In the genomic region with DNA sequence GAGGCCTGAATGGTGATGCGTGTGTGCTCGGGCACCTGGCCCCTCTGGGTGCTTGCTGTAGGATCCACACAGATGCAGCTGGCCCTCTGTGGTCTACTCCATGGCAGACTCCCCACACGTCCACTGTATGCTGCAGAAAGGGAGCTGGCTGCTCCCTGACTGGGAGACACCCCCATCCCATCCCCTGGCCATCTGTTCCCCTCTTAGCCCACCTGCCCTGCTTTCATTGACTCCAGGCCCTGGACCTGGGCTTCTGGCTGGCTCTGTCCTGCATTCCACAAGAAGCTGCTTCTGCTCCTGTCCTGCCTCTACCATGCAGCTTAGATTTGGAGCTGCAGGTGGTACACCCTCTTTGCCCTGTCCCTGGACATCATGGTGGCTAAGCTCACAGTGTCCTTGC, we compare ENCODE assay signal across 21 cellular contexts.
"Had no signal": no experiment of that assay in that cellular context is flagged by ENCODE, and none has a peak within 500 bp of the region (broad histone marks: within the 10 kb centered on the region; RNA-seq: fewer than 3 reads in every experiment).

No MANE protein-coding gene starts in this region.

- H3K4me3 Mint-ChIP-seq: activated CD4-positive, alpha-beta memory T cell treated with anti-CD3 and anti-CD28 coated beads, Interleukin-2, amount 10 ng/mL, durations not matched to agents 7 days and 5 days; activated CD4-positive, alpha-beta T cell treated with anti-CD3 and anti-CD28 coated beads, Interleukin-2, amount 10 ng/mL, durations not matched to agents 24 days and 14 days; activated naive CD4-positive, alpha-beta T cell treated with anti-CD3 and anti-CD28 coated beads for 36 hours; activated naive CD8-positive, alpha-beta T cell treated with anti-CD3 and anti-CD28 coated beads, Interleukin-2, amount 10 ng/mL, durations not matched to agents 7 days and 5 days; activated T-cell treated with anti-CD3 and anti-CD28 coated beads, Interleukin-2, amount 50 U/mL, for 72 hours; dendritic cell treated with granulocyte-macrophage colony-stimulating factor and Interleukin-4, amounts not matched to agents 40 ng/mL and 50 ng/mL, for 4 days; naive thymus-derived CD4-positive, alpha-beta T cell had no signal

- H3K4me3 ChIP-seq: lower lobe of right lung, spleen, tibial artery, uterus had no signal

- H3K4me1 Mint-ChIP-seq: activated CD4-positive, alpha-beta memory T cell treated with anti-CD3 and anti-CD28 coated beads, Interleukin-2, amount 10 ng/mL, durations not matched to agents 7 days and 5 days; activated CD4-positive, alpha-beta T cell treated with anti-CD3 and anti-CD28 coated beads, Interleukin-2, amount 10 ng/mL, durations not matched to agents 24 days and 14 days; activated naive CD8-positive, alpha-beta T cell treated with anti-CD3 and anti-CD28 coated beads, Interleukin-2, amount 10 ng/mL, durations not matched to agents 7 days and 5 days; naive thymus-derived CD4-positive, alpha-beta T cell had no signal

- DNase-seq: activated CD4-positive, alpha-beta memory T cell treated with anti-CD3 and anti-CD28 coated beads, Interleukin-2, amount 10 ng/mL, durations not matched to agents 7 days and 5 days; activated CD4-positive, alpha-beta T cell treated with anti-CD3 and anti-CD28 coated beads, Interleukin-2, amount 10 ng/mL, durations not matched to agents 24 days and 14 days; activated effector memory CD4-positive, alpha-beta T cell treated with Interleukin-2 at 50 U/mL for 16 hours; activated naive CD4-positive, alpha-beta T cell treated with anti-CD3 and anti-CD28 coated beads for 36 hours; activated naive CD8-positive, alpha-beta T cell treated with anti-CD3 and anti-CD28 coated beads, Interleukin-2, amount 10 ng/mL, durations not matched to agents 7 days and 5 days; activated T-cell treated with anti-CD3 and anti-CD28 coated beads, Interleukin-2, amount 50 U/mL, for 72 hours; amniotic stem cell; effector CD4-positive, alpha-beta T cell; kidney; lower lobe of right lung; naive thymus-derived CD4-positive, alpha-beta T cell; retina; spleen; stimulated activated CD4-positive, alpha-beta T cell treated with anti-CD3 and anti-CD28 coated beads, Interleukin-4, amount 100 ng/mL, for 1 hour; stimulated activated naive CD4-positive, alpha-beta T cell treated with Interleukin-2 at 50 U/mL for 16 hours; tibial artery; uterus had no signal

- FAIRE-seq: endometrium, kidney had no signal

- H3K9me3 Mint-ChIP-seq: activated CD4-positive, alpha-beta memory T cell treated with anti-CD3 and anti-CD28 coated beads, Interleukin-2, amount 10 ng/mL, durations not matched to agents 7 days and 5 days; activated CD4-positive, alpha-beta T cell treated with anti-CD3 and anti-CD28 coated beads, Interleukin-2, amount 10 ng/mL, durations not matched to agents 24 days and 14 days; activated naive CD4-positive, alpha-beta T cell treated with anti-CD3 and anti-CD28 coated beads for 36 hours; activated naive CD8-positive, alpha-beta T cell treated with anti-CD3 and anti-CD28 coated beads, Interleukin-2, amount 10 ng/mL, durations not matched to agents 7 days and 5 days; activated T-cell treated with anti-CD3 and anti-CD28 coated beads, Interleukin-2, amount 50 U/mL, for 72 hours; dendritic cell treated with granulocyte-macrophage colony-stimulating factor and Interleukin-4, amounts not matched to agents 40 ng/mL and 50 ng/mL, for 4 days; naive thymus-derived CD4-positive, alpha-beta T cell had no signal

- H3K27ac Mint-ChIP-seq: activated CD4-positive, alpha-beta memory T cell treated with anti-CD3 and anti-CD28 coated beads, Interleukin-2, amount 10 ng/mL, durations not matched to agents 7 days and 5 days; activated CD4-positive, alpha-beta T cell treated with anti-CD3 and anti-CD28 coated beads, Interleukin-2, amount 10 ng/mL, durations not matched to agents 24 days and 14 days; activated naive CD4-positive, alpha-beta T cell treated with anti-CD3 and anti-CD28 coated beads for 36 hours; activated naive CD8-positive, alpha-beta T cell treated with anti-CD3 and anti-CD28 coated beads, Interleukin-2, amount 10 ng/mL, durations not matched to agents 7 days and 5 days; activated T-cell treated with anti-CD3 and anti-CD28 coated beads, Interleukin-2, amount 50 U/mL, for 72 hours; dendritic cell treated with granulocyte-macrophage colony-stimulating factor and Interleukin-4, amounts not matched to agents 40 ng/mL and 50 ng/mL, for 4 days; naive thymus-derived CD4-positive, alpha-beta T cell; progenitor cell of endocrine pancreas had no signal

- ATAC-seq: activated CD4-positive, CD25-positive, alpha-beta regulatory T cell treated with anti-CD3 and anti-CD28 coated beads, Interleukin-2, amount 50 U/mL, for 24 hours; activated T-cell treated with anti-CD3 and anti-CD28 coated beads, Interleukin-2, amount 50 U/mL, for 72 hours; naive thymus-derived CD4-positive, alpha-beta T cell had no signal

- H3K36me3 ChIP-seq: lower lobe of right lung, spleen, tibial artery, uterus had no signal

- H3K9me3 ChIP-seq: lower lobe of right lung, spleen, tibial artery, uterus had no signal

- H3K36me3 Mint-ChIP-seq: activated naive CD8-positive, alpha-beta T cell treated with anti-CD3 and anti-CD28 coated beads, Interleukin-2, amount 10 ng/mL, durations not matched to agents 7 days and 5 days; naive thymus-derived CD4-positive, alpha-beta T cell had no signal

- H3K4me1 ChIP-seq: lower lobe of right lung, spleen, uterus had no signal

- H3K27ac ChIP-seq: lower lobe of right lung, spleen, uterus had no signal

- H3K27me3 ChIP-seq: tibial artery, uterus had no signal
